35 cellular contexts compared by ENCODE assay signal in genomic region chr14:71377099-71377498, GRCh38.
"Had no signal": no experiment of that assay in that cellular context is flagged by ENCODE, and none has a peak within 500 bp of the region (broad histone marks: within the 10 kb centered on the region; RNA-seq: fewer than 3 reads in every experiment).

No MANE protein-coding gene starts in this region.

- ATAC-seq: activated CD8-positive, alpha-beta T cell treated with anti-CD3 and anti-CD28 coated beads for 36 hours; activated T-cell treated with anti-CD3 and anti-CD28 coated beads, Interleukin-2, amount 50 U/mL, for 4 hours; left cardiac atrium; naive thymus-derived CD8-positive, alpha-beta T cell; psoas muscle had no signal

- H2AFZ ChIP-seq: hepatocyte, parathyroid adenoma had no signal

- H3K4me3 Mint-ChIP-seq: activated CD4-positive, alpha-beta T cell treated with anti-CD3 and anti-CD28 coated beads, Interleukin-2, amount 10 ng/mL, durations not matched to agents 7 days and 5 days; activated CD8-positive, alpha-beta T cell treated with anti-CD3 and anti-CD28 coated beads for 36 hours; activated naive CD4-positive, alpha-beta T cell treated with anti-CD3 and anti-CD28 coated beads, Interleukin-2, amount 50 U/mL, for 24 hours; neural crest cell; T-helper 1 cell treated with Interleukin-12 subunit alpha and Interleukin-12 subunit beta and Interleukin-4 antibody, amounts not matched to agents 30 μg/mL and 1 μg/mL, for 36 hours had no signal

- H3K4me3 ChIP-seq: esophagus squamous epithelium, hepatocyte, psoas muscle, smooth muscle cell, testis, transverse colon, uterus had no signal

- H3K9me3 ChIP-seq: breast epithelium, psoas muscle, testis, transverse colon, uterus had no signal

- H3K9me3 Mint-ChIP-seq: memory B cell had no signal

- DNase-seq: activated CD4-positive, alpha-beta T cell treated with anti-CD3 and anti-CD28 coated beads for 1 hour; activated CD4-positive, alpha-beta T cell treated with anti-CD3 and anti-CD28 coated beads, Interleukin-2, amount 10 ng/mL, durations not matched to agents 7 days and 5 days; activated CD8-positive, alpha-beta T cell treated with anti-CD3 and anti-CD28 coated beads for 36 hours; activated T-cell treated with anti-CD3 and anti-CD28 coated beads, Interleukin-2, amount 50 U/mL, for 4 hours; central memory CD4-positive, alpha-beta T cell; dermis blood vessel endothelial cell; effector CD4-positive, alpha-beta T cell; esophagus squamous epithelium; islet precursor cell; left cardiac atrium; midbrain; occipital lobe; psoas muscle; stimulated activated CD4-positive, alpha-beta T cell treated with anti-CD3 and anti-CD28 coated beads, Interleukin-1b, Interleukin-23, amount 100 ng/mL, for 48 hours; stimulated activated CD4-positive, alpha-beta T cell treated with anti-CD3 and anti-CD28 coated beads, Interleukin-4, amount 100 ng/mL, for 4 hours; stimulated activated CD8-positive, alpha-beta memory T cell treated with anti-CD3 and anti-CD28 coated beads, Interleukin-4, amount 100 ng/mL, for 48 hours; stimulated activated naive CD4-positive, alpha-beta T cell; T1000; testis; transverse colon; uterus had no signal

- H3K9ac ChIP-seq: parathyroid adenoma had no signal

- H3K4me1 ChIP-seq: breast epithelium, parathyroid adenoma, psoas muscle, uterus had no signal

- H3K4me2 ChIP-seq: hepatocyte, smooth muscle cell had no signal

- H3K36me3 ChIP-seq: breast epithelium, esophagus squamous epithelium, transverse colon, uterus had no signal

- H3K27ac Mint-ChIP-seq: activated CD4-positive, alpha-beta T cell treated with anti-CD3 and anti-CD28 coated beads, Interleukin-2, amount 10 ng/mL, durations not matched to agents 7 days and 5 days; activated CD8-positive, alpha-beta T cell treated with anti-CD3 and anti-CD28 coated beads for 36 hours; activated naive CD4-positive, alpha-beta T cell treated with anti-CD3 and anti-CD28 coated beads, Interleukin-2, amount 50 U/mL, for 24 hours; activated T-helper 2 cell treated with anti-CD3 and anti-CD28 coated beads, Interferon-gamma antibody, Interleukin-2, Interleukin-4, amounts not matched to agents 10 μg/mL and 5 μg/mL and 100 μg/mL, durations not matched to agents 14 hours and 24 hours and 36 hours; T-helper 1 cell treated with Interleukin-12 subunit alpha and Interleukin-12 subunit beta and Interleukin-4 antibody, amounts not matched to agents 30 μg/mL and 1 μg/mL, for 36 hours had no signal

- H3K27ac ChIP-seq: breast epithelium, epithelial cell of prostate, esophagus squamous epithelium, hepatocyte, parathyroid adenoma, psoas muscle, testis, transverse colon, uterus had no signal

- H3K27me3 ChIP-seq: breast epithelium, esophagus squamous epithelium, hepatocyte, testis, transverse colon, uterus had no signal

- FAIRE-seq: colon, endometrium, frontal cortex had no signal

- H3K27me3 Mint-ChIP-seq: activated CD4-positive, alpha-beta T cell treated with anti-CD3 and anti-CD28 coated beads, Interleukin-2, amount 10 ng/mL, durations not matched to agents 7 days and 5 days; activated CD8-positive, alpha-beta T cell treated with anti-CD3 and anti-CD28 coated beads for 36 hours; activated naive CD4-positive, alpha-beta T cell treated with anti-CD3 and anti-CD28 coated beads, Interleukin-2, amount 50 U/mL, for 24 hours; memory B cell; naive thymus-derived CD8-positive, alpha-beta T cell had no signal
